In genomic region chr6:68741501-68742343, GRCh38 we compare ENCODE assay signal across 30 cellular contexts.
DNase-seq lines count a peak whose midpoint lies in the region; ATAC-seq and TF ChIP-seq lines count a peak whose summit lies in the region.
"Had no signal": no experiment of that assay in that cellular context is flagged by ENCODE, and none has a peak within 500 bp of the region (broad histone marks: within the 10 kb centered on the region; RNA-seq: fewer than 3 reads in every experiment).

No MANE protein-coding gene starts in this region.

- H3K9ac ChIP-seq in SK-N-MC (ENCODE audit: insufficient read length): peak overlapping the region; percentile 64

- ATAC-seq in GM18498 (IDR thresholded peaks at IDR 0.05; ENCODE audit: unreplicated experiment): peak; percentile 32
- ATAC-seq in GM19395 (IDR thresholded peaks at IDR 0.05; ENCODE audit: unreplicated experiment): peak; percentile 5
- ATAC-seq in HG02884 (IDR thresholded peaks at IDR 0.05; ENCODE audit: unreplicated experiment): peak; percentile 6
- ATAC-seq: HCT116, left lung had no signal

- no peaks in the 10 kb centered on the region for H3K9me3 Mint-ChIP-seq in mesothelial cell of epicardium
- H3K9me3 Mint-ChIP-seq: activated B cell treated with CpG ODN at 0.5 μM for 24 hours; activated T-helper 1 cell treated with anti-CD3 and anti-CD28 coated beads, Interleukin-12 subunit alpha, Interleukin-12 subunit beta, Interleukin-2, Interleukin-4 antibody, amounts not matched to agents 30 ng/mL and 10 ng/mL and 1 ng/mL, durations not matched to agents 14 hours and 24 hours and 36 hours; T-helper 2 cell treated with Interferon-gamma antibody and Interleukin-4, amounts not matched to agents 5 μg/mL and 100 μg/mL, for 36 hours had no signal

- peak overlapping the region; percentile 60 for H3K4me3 ChIP-seq in SK-N-MC
- H3K4me3 ChIP-seq: left lung, MG63, prostate gland had no signal

- H3K4me1 Mint-ChIP-seq in mesothelial cell of epicardium: peaks cover 24% of the 10 kb centered on the region
- H3K4me1 Mint-ChIP-seq: activated B cell treated with CpG ODN at 0.5 μM for 24 hours, naive B cell had no signal

- no peaks in the 10 kb centered on the region for H3K36me3 Mint-ChIP-seq in mesothelial cell of epicardium
- H3K36me3 Mint-ChIP-seq: naive B cell had no signal

- H3K36me3 ChIP-seq in SK-N-MC (ENCODE audit: insufficient read depth, low read length): no peaks in the 10 kb centered on the region
- H3K36me3 ChIP-seq: BE2C, left lung, MG63, prostate gland had no signal

- no peak overlapping the region for H3K27ac Mint-ChIP-seq in mesothelial cell of epicardium
- H3K27ac Mint-ChIP-seq: activated B cell treated with CpG ODN at 0.5 μM for 24 hours; activated T-helper 1 cell treated with anti-CD3 and anti-CD28 coated beads, Interleukin-12 subunit alpha, Interleukin-12 subunit beta, Interleukin-2, Interleukin-4 antibody, amounts not matched to agents 30 ng/mL and 10 ng/mL and 1 ng/mL, durations not matched to agents 14 hours and 24 hours and 36 hours; naive B cell had no signal

- H3K27me3 Mint-ChIP-seq in mesothelial cell of epicardium (ENCODE audit: low read depth): no peaks in the 10 kb centered on the region
- H3K27me3 Mint-ChIP-seq: activated B cell treated with CpG ODN at 0.5 μM for 24 hours, naive B cell had no signal

- peak overlapping the region; percentile 81 for H3K27ac ChIP-seq in SK-N-MC
- H3K27ac ChIP-seq: left lung, prostate gland had no signal

- DNase-seq in SK-N-MC (ENCODE audit: low read depth, low spot score) (no peak), activated gamma-delta T cell (lab: John Stamatoyannopoulos, UW) (no peak), amniotic stem cell (lab: John Stamatoyannopoulos, UW) (no peak), HCEC 1CT (no peak), mesothelial cell of epicardium (ENCODE audit: low spot score in 2 of 2, unreplicated experiment in 2 of 2) (no peak)
- DNase-seq: ACHN; activated B cell treated with CpG ODN at 0.5 μM for 24 hours; activated CD4-positive, alpha-beta T cell treated with anti-CD3 and anti-CD28 coated beads, Interleukin-2, amount 50 U/mL, for 4 hours; activated naive CD4-positive, alpha-beta T cell treated with anti-CD3 and anti-CD28 coated beads, Interleukin-2, amount 50 U/mL, for 16 hours; amygdala; BE2C; DMS79; effector CD4-positive, alpha-beta T cell; left lung; mesendoderm; MG63; naive B cell; NCI-H1417 treated with DMSO at 0.1 percent for 48 hours; NCI-H2107; NK-92 treated with Interleukin-12 subunit alpha and Interleukin-12 subunit beta, amount 100 ng/mL, for 24 hours; Right ventricle myocardium superior; stimulated activated CD4-positive, alpha-beta T cell treated with anti-CD3 and anti-CD28 coated beads, Interleukin-15, amount 100 ng/mL, for 24 hours; stimulated activated naive CD4-positive, alpha-beta T cell treated with Interleukin-2 at 50 U/mL for 16 hours had no signal

- TF ChIP-seq CTCF in mesothelial cell of epicardium (IDR thresholded peaks at IDR 0.05; ENCODE audit: unreplicated experiment): no peak

- no peaks in the 10 kb centered on the region for H3K9me3 ChIP-seq in SK-N-MC (ENCODE audit: low read depth, low read length)
- H3K9me3 ChIP-seq: BE2C, left lung, MG63, prostate gland had no signal

- no peak overlapping the region for H3K4me3 Mint-ChIP-seq in mesothelial cell of epicardium
- H3K4me3 Mint-ChIP-seq: activated B cell treated with CpG ODN at 0.5 μM for 24 hours; activated T-helper 1 cell treated with anti-CD3 and anti-CD28 coated beads, Interleukin-12 subunit alpha, Interleukin-12 subunit beta, Interleukin-2, Interleukin-4 antibody, amounts not matched to agents 30 ng/mL and 10 ng/mL and 1 ng/mL, durations not matched to agents 14 hours and 24 hours and 36 hours; naive B cell; T-helper 2 cell treated with Interferon-gamma antibody and Interleukin-4, amounts not matched to agents 5 μg/mL and 100 μg/mL, for 36 hours had no signal
